In the genomic region with DNA sequence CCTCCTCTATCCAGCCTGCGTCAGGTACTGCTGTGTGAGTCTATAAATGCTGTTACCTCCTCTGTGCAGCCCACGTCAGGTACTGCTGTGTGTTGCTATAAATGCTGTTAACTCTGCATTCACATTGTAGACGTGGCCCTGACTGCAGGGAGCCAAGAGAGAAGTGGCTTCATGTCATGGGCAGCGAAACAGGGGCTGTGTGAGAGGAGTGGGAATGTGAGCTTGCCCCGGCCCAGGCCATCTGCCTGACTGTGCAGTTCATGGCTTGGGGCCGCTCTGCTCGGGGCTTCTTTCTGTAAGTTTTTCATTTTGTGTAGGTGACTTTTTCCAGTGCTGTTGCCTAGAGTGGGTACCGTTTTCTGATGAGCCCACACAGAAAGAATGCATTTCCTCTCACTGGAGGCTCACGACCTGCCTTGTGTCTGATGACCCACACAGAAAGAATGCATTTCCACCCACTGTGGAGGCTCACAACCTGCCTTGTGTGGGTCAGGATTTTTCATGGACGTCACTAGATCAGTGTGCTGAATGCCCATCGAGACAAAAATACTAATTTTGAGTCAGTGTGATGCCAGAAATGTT, we compare ENCODE assay signal across 15 cellular contexts.
DNase-seq lines count a peak whose midpoint lies in the region; ATAC-seq, FAIRE-seq and TF ChIP-seq lines count a peak whose summit lies in the region.
"Had no signal": no experiment of that assay in that cellular context is flagged by ENCODE, and none has a peak within 500 bp of the region (broad histone marks: within the 10 kb centered on the region; RNA-seq: fewer than 3 reads in every experiment).

No MANE protein-coding gene starts in this region.

- H3K27me3 ChIP-seq in PC-3 (ENCODE audit: low read length) (0 out of 2 replicates have a peak, but pooled peaks cover under 1% of the 10 kb centered on the region), H1 (replicated peaks in 1 of 4; ENCODE audit: control insufficient read depth in 3 of 4, extremely low read depth in 1 of 4, insufficient read depth in 3 of 4, low read length in 3 of 4) (0 out of 7 replicates have a peak, but pooled peaks cover 0 to 3% (median 0%) of the 10 kb centered on the region in 4 experiments), mesenchymal stem cell (ENCODE audit: control insufficient read depth in 1 of 2, insufficient read depth in 1 of 2, low read length in 2 of 2) (peaks cover 0 to 3% of the 10 kb centered on the region in 2 experiments), suprapubic skin (no peaks in the 10 kb centered on the region)
- H3K27me3 ChIP-seq: upper lobe of left lung had no signal

- POLR2A ChIA-PET in PC-3 (lab: Charles Lee; ENCODE audit: unreplicated experiment) = no interaction called here
- POLR2A ChIA-PET in H1 (lab: Charles Lee; ENCODE audit: partially characterized antibody) = no interaction called here

- H3K27ac Mint-ChIP-seq in activated naive CD4-positive, alpha-beta T cell treated with anti-CD3 and anti-CD28 coated beads for 36 hours = no peak overlapping the region
- H3K27ac Mint-ChIP-seq: activated T-helper 1 cell treated with anti-CD3 and anti-CD28 coated beads, Interleukin-12 subunit alpha, Interleukin-12 subunit beta, Interleukin-2, Interleukin-4 antibody, amounts not matched to agents 30 ng/mL and 10 ng/mL and 1 ng/mL, durations not matched to agents 14 hours and 24 hours and 36 hours had no signal

- peak; percentile 48; the same call in 1 of the 2 replicates for ATAC-seq in PC-3
- no peak for ATAC-seq in HG03342 (IDR thresholded peaks at IDR 0.05; ENCODE audit: unreplicated experiment)
- no peak for ATAC-seq in GM19397 (IDR thresholded peaks at IDR 0.05; ENCODE audit: unreplicated experiment)
- ATAC-seq: sciatic nerve had no signal

- H3K4ac ChIP-seq in H1 (replicated peaks; ENCODE audit: insufficient read length, low read depth, low read length) = no peak overlapping the region
- peak overlapping the region in 1 of 2 experiments; percentile 18 for H3K4ac ChIP-seq in mesenchymal stem cell (ENCODE audit: low read depth in 1 of 2, low read length in 2 of 2)

- WGBS in H1 (ENCODE audit: extremely low coverage in 1 of 2, insufficient coverage in 1 of 2, insufficient read length in 1 of 2, insufficient replicate concordance in 2 of 2, low coverage in 1 of 2, low lambda C conversion rate in 2 of 2, missing lambda C conversion rate in 1 of 2), 2 experiments = 74% methylated on average over 11 of the region's 11 CpGs; no CpG with 5 or more reads in 1 of the 2 experiments
- WGBS in mesenchymal stem cell = 18% methylated on average over 10 of the region's 11 CpGs
- 79% methylated on average over 11 of the region's 11 CpGs for WGBS in suprapubic skin

- 0 out of 2 replicates have a peak overlapping the region, but pooled peaks have one; percentile 41 for H2BK12ac ChIP-seq in H1 (ENCODE audit: low read depth, low read length)
- H2BK12ac ChIP-seq in mesenchymal stem cell (ENCODE audit: low read length in 2 of 2) = peak overlapping the region in 1 of 2 experiments; percentile 59

- intact Hi-C loops in PC-3 (cut with micrococcal nuclease) = no loop called here
- intact Hi-C loops in activated naive CD4-positive, alpha-beta T cell treated with anti-CD3 and anti-CD28 coated beads for 36 hours (cut with micrococcal nuclease) = no loop called here

- no peak for FAIRE-seq in H1 (lab: Jason Lieb, UNC)
- FAIRE-seq: GM19239 had no signal

- H3K9me3 Mint-ChIP-seq in activated naive CD4-positive, alpha-beta T cell treated with anti-CD3 and anti-CD28 coated beads for 36 hours = no peaks in the 10 kb centered on the region
- H3K9me3 Mint-ChIP-seq: activated T-helper 1 cell treated with anti-CD3 and anti-CD28 coated beads, Interleukin-12 subunit alpha, Interleukin-12 subunit beta, Interleukin-2, Interleukin-4 antibody, amounts not matched to agents 30 ng/mL and 10 ng/mL and 1 ng/mL, durations not matched to agents 14 hours and 24 hours and 36 hours had no signal

- H3K9ac ChIP-seq in PC-3 (ENCODE audit: low read length) (no peak overlapping the region), H1 (replicated peaks in 1 of 4; ENCODE audit: extremely low read depth in 1 of 4, low read depth in 3 of 4, low read length in 3 of 4) (no peak overlapping the region), mesenchymal stem cell (ENCODE audit: low read length) (no peak overlapping the region)

- peaks cover 2% of the 10 kb centered on the region for H3K4me1 Mint-ChIP-seq in activated naive CD4-positive, alpha-beta T cell treated with anti-CD3 and anti-CD28 coated beads for 36 hours (ENCODE audit: low read depth)

- TF ChIP-seq EP300 in H1 (IDR thresholded peaks at IDR 0.05; ENCODE audit: borderline replicate concordance in 1 of 2, low read depth in 2 of 2, low read length in 2 of 2) = no peak
- no peak for TF ChIP-seq EP300 in suprapubic skin (IDR thresholded peaks at IDR 0.05)

- DNase-seq in AG20443 (ENCODE audit: low spot score) (peak; percentile 87), PC-3 (peak; percentile 19), H1 (ENCODE audit: low read depth in 1 of 2, low spot score in 2 of 2) (no peak), mesenchymal stem cell (peak; percentile 62), suprapubic skin (ENCODE audit: low spot score in 2 of 2) (no peak)
- no peak for DNase-seq in activated naive CD4-positive, alpha-beta T cell treated with anti-CD3 and anti-CD28 coated beads for 36 hours
- DNase-seq: NCI-H446 treated with DMSO at 0.1 percent for 48 hours, SHP77, WERI-Rb-1 had no signal

- H2BK120ac ChIP-seq in H1 (replicated peaks; ENCODE audit: low read depth, low read length) = no peak overlapping the region
- no peak overlapping the region for H2BK120ac ChIP-seq in mesenchymal stem cell (ENCODE audit: low read depth, low read length)

- H2BK5ac ChIP-seq in H1 (ENCODE audit: low read depth, low read length) = no peak overlapping the region
- H2BK5ac ChIP-seq in mesenchymal stem cell (ENCODE audit: low read depth, low read length, poor library complexity, severe bottlenecking) = peak overlapping the region; percentile 83

- H4K8ac ChIP-seq in H1 (ENCODE audit: extremely low read depth, insufficient read depth, low read length) (no peak overlapping the region), mesenchymal stem cell (ENCODE audit: low read length) (peak overlapping the region; percentile 97)

- H4K20me1 ChIP-seq in PC-3 (ENCODE audit: low read length) (no peaks in the 10 kb centered on the region), H1 (replicated peaks in 1 of 2; ENCODE audit: control insufficient read depth in 1 of 2, insufficient read depth in 2 of 2, low read length in 2 of 2) (peaks cover 1 to 10% of the 10 kb centered on the region in 2 experiments)

- no peak overlapping the region for H2AK5ac ChIP-seq in H1 (ENCODE audit: low read depth, low read length)
- peak overlapping the region; percentile 23 for H2AK5ac ChIP-seq in mesenchymal stem cell (ENCODE audit: low read length, severe bottlenecking)

- H3F3A ChIP-seq in PC-3 (ENCODE audit: low read length, unreplicated experiment) = no peaks in the 10 kb centered on the region

- H4K91ac ChIP-seq in H1 (replicated peaks; ENCODE audit: insufficient read length, low read length) (no peak overlapping the region), mesenchymal stem cell (ENCODE audit: low read length) (peak overlapping the region; percentile 82)

- H3K79me1 ChIP-seq in H1 (ENCODE audit: low read depth, low read length) = peaks cover 5% of the 10 kb centered on the region; the same call in 1 of the 2 replicates
- peaks cover 10% of the 10 kb centered on the region for H3K79me1 ChIP-seq in mesenchymal stem cell (replicated peaks; ENCODE audit: low read length, poor library complexity, severe bottlenecking)

- TF ChIP-seq POLR2A in H1 (IDR thresholded peaks at IDR 0.05; ENCODE audit: control extremely low read depth in 1 of 2, low read depth in 2 of 2, low read length in 2 of 2) (no peak), suprapubic skin (IDR thresholded peaks at IDR 0.05) (no peak)

- H3K56ac ChIP-seq in H1 (replicated peaks; ENCODE audit: insufficient read length, low read depth, low read length) = no peak overlapping the region

- BruUV-seq in PC-3 (replicated peaks; lab: Mats Ljungman, UMichigan) = no TSS peak

- H3K9me3 ChIP-seq in PC-3 (ENCODE audit: low read length) = no peaks in the 10 kb centered on the region
- no peaks in the 10 kb centered on the region for H3K9me3 ChIP-seq in H1 (ENCODE audit: insufficient read depth in 2 of 2, low read depth in 1 of 2, low read length in 1 of 2)
- H3K9me3 ChIP-seq in mesenchymal stem cell (ENCODE audit: control insufficient read depth, low read length) = no peaks in the 10 kb centered on the region
- no peaks in the 10 kb centered on the region for H3K9me3 ChIP-seq in suprapubic skin
- H3K9me3 ChIP-seq: upper lobe of left lung had no signal

- H3K27me3 Mint-ChIP-seq in activated naive CD4-positive, alpha-beta T cell treated with anti-CD3 and anti-CD28 coated beads for 36 hours (ENCODE audit: low read depth) = no peaks in the 10 kb centered on the region

- H3K79me2 ChIP-seq in PC-3 (ENCODE audit: low read length) = no peaks in the 10 kb centered on the region
- H3K79me2 ChIP-seq in H1 (ENCODE audit: control insufficient read depth in 1 of 2, insufficient read depth in 2 of 2, low read length in 2 of 2) = peaks cover 0 to 33% of the 10 kb centered on the region in 2 experiments; a peak in 2 of 4 replicates

- no peak overlapping the region for H3K18ac ChIP-seq in H1 (ENCODE audit: extremely low read depth, low read length)
- peak overlapping the region in 1 of 2 experiments; percentile 95 for H3K18ac ChIP-seq in mesenchymal stem cell (ENCODE audit: low read depth in 1 of 2, low read length in 2 of 2)

- H3K4me2 ChIP-seq in PC-3 (ENCODE audit: low read length) = peak overlapping the region; percentile 39
- H3K4me2 ChIP-seq in H1 (ENCODE audit: insufficient read depth in 1 of 2, low read depth in 2 of 2, low read length in 2 of 2) = peak overlapping the region in 1 of 2 experiments; percentile 33; a peak in 1 of 4 replicates
- H3K4me2 ChIP-seq in mesenchymal stem cell (ENCODE audit: low read length, poor library complexity, severe bottlenecking) = peak overlapping the region; percentile 26

- no peak overlapping the region for H3K4me3 Mint-ChIP-seq in activated naive CD4-positive, alpha-beta T cell treated with anti-CD3 and anti-CD28 coated beads for 36 hours
- H3K4me3 Mint-ChIP-seq: activated T-helper 1 cell treated with anti-CD3 and anti-CD28 coated beads, Interleukin-12 subunit alpha, Interleukin-12 subunit beta, Interleukin-2, Interleukin-4 antibody, amounts not matched to agents 30 ng/mL and 10 ng/mL and 1 ng/mL, durations not matched to agents 14 hours and 24 hours and 36 hours had no signal

- H3K36me3 ChIP-seq in PC-3 (ENCODE audit: low read depth, low read length) = no peaks in the 10 kb centered on the region
- no peaks in the 10 kb centered on the region; a peak in 1 of 8 replicates for H3K36me3 ChIP-seq in H1 (ENCODE audit: control insufficient read depth in 2 of 4, insufficient read depth in 4 of 4, low read length in 3 of 4)
- H3K36me3 ChIP-seq in mesenchymal stem cell (ENCODE audit: control insufficient read depth in 1 of 2, insufficient read depth in 2 of 2, low read depth in 1 of 2, low read length in 2 of 2) = peaks cover 0 to 8% of the 10 kb centered on the region in 2 experiments
- no peaks in the 10 kb centered on the region for H3K36me3 ChIP-seq in suprapubic skin
- H3K36me3 ChIP-seq: upper lobe of left lung, WERI-Rb-1 had no signal

- no peak overlapping the region for H2BK15ac ChIP-seq in H1 (ENCODE audit: low read length)
- no peak overlapping the region for H2BK15ac ChIP-seq in mesenchymal stem cell (ENCODE audit: low read depth, poor library complexity, severe bottlenecking)

- TF ChIP-seq CTCF in PC-3 (conservative IDR thresholded peaks at IDR 0.05; ENCODE audit: low read depth, low read length) = no peak
- no peak for TF ChIP-seq CTCF in H1 (IDR thresholded peaks at IDR 0.05; ENCODE audit: control extremely low read depth in 1 of 3, insufficient read depth in 1 of 3, low read depth in 1 of 3, low read length in 3 of 3)
- no peak for TF ChIP-seq CTCF in suprapubic skin (IDR thresholded peaks at IDR 0.05)

- no peaks in the 10 kb centered on the region for H3K36me3 Mint-ChIP-seq in activated naive CD4-positive, alpha-beta T cell treated with anti-CD3 and anti-CD28 coated beads for 36 hours (ENCODE audit: low read depth)

- no peak overlapping the region for H3K14ac ChIP-seq in H1 (ENCODE audit: insufficient read length)
- H3K14ac ChIP-seq in mesenchymal stem cell (ENCODE audit: low read length in 2 of 2) = no peak overlapping the region

- H3K27ac ChIP-seq in PC-3 (ENCODE audit: low read length) (no peak overlapping the region), H1 (ENCODE audit: low read depth, low read length) (no peak overlapping the region), mesenchymal stem cell (ENCODE audit: low read length, poor library complexity, severe bottlenecking) (peak overlapping the region; percentile 98), suprapubic skin (no peak overlapping the region)
- H3K27ac ChIP-seq: upper lobe of left lung, WERI-Rb-1 had no signal

- H3K9me2 ChIP-seq in PC-3 (replicated peaks; ENCODE audit: low read length) = no peaks in the 10 kb centered on the region

- H4K5ac ChIP-seq in H1 (ENCODE audit: insufficient read length, low read depth, low read length) = no peak overlapping the region

- H2AFZ ChIP-seq in PC-3 (ENCODE audit: low read length) (no peak overlapping the region), H1 (ENCODE audit: low read length) (no peak overlapping the region), mesenchymal stem cell (ENCODE audit: low read depth, low read length) (no peak overlapping the region)

- H3K4me1 ChIP-seq in PC-3 (ENCODE audit: insufficient read depth, low read length) (peaks cover 9% of the 10 kb centered on the region), H1 (replicated peaks in 1 of 4; ENCODE audit: control insufficient read depth in 3 of 4, insufficient read depth in 4 of 4, low read length in 3 of 4) (peaks cover 0 to 16% (median 11%) of the 10 kb centered on the region in 4 experiments; a peak in 5 of 7 replicates), mesenchymal stem cell (ENCODE audit: control insufficient read depth, insufficient read depth, low read depth, low read length) (peaks cover 18% of the 10 kb centered on the region), suprapubic skin (no peaks in the 10 kb centered on the region)
- H3K4me1 ChIP-seq: upper lobe of left lung had no signal

- H2BK20ac ChIP-seq in H1 (ENCODE audit: low read length) = no peak overlapping the region

- TF ChIP-seq RAD21 in H1 (IDR thresholded peaks at IDR 0.05 in 1 of 2, conservative IDR thresholded peaks at IDR 0.05 in 1 of 2; ENCODE audit: low read depth in 2 of 2, low read length in 2 of 2) = no peak

- CTCF ChIA-PET in PC-3 (lab: Charles Lee) (no interaction called here), H1 (lab: Charles Lee; ENCODE audit: partially characterized antibody) (no interaction called here)
- CTCF ChIA-PET in activated naive CD4-positive, alpha-beta T cell treated with anti-CD3 and anti-CD28 coated beads for 36 hours (lab: Charles Lee) = no interaction called here

- no peak overlapping the region for H3K4me3 ChIP-seq in PC-3 (ENCODE audit: low read length)
- H3K4me3 ChIP-seq in H1 (ENCODE audit: extremely low read depth in 1 of 4, insufficient read depth in 2 of 4, low read depth in 3 of 4, low read length in 4 of 4) = no peak overlapping the region
- H3K4me3 ChIP-seq in mesenchymal stem cell (ENCODE audit: insufficient read depth in 1 of 2, low read depth in 1 of 2, low read length in 2 of 2) = no peak overlapping the region
- no peak overlapping the region for H3K4me3 ChIP-seq in suprapubic skin
- H3K4me3 ChIP-seq: upper lobe of left lung had no signal

- H3K23ac ChIP-seq in H1 (ENCODE audit: insufficient read length) = no peak overlapping the region
- H3K23ac ChIP-seq in mesenchymal stem cell (ENCODE audit: low read length in 2 of 2) = no peak overlapping the region

- no peaks in the 10 kb centered on the region for H3K23me2 ChIP-seq in H1 (ENCODE audit: low read depth, low read length)

Comparison
In these comparisons a context has a peak if more than half of its experiments do, and no peak if none do; other contexts are left out.
1. DNase-seq: peak in AG20443 (single experiment), PC-3 (single experiment) and mesenchymal stem cell (single experiment); none in H1 (0 of 2), suprapubic skin (0 of 2) and activated naive CD4-positive, alpha-beta T cell treated with anti-CD3 and anti-CD28 coated beads for 36 hours (single experiment).